ENCODE assay signal across 18 cellular contexts in genomic region chr16:89693931-89694783, GRCh38. TPM values are rescaled to one million over a fixed set of nuclear protein-coding genes. Genes with fewer than 3 reads are reported as not detected.
DNase-seq lines count a peak whose midpoint lies in the region; ATAC-seq, FAIRE-seq and TF ChIP-seq lines count a peak whose summit lies in the region.
"Had no signal": no experiment of that assay in that cellular context is flagged by ENCODE, and none has a peak within 500 bp of the region (broad histone marks: within the 10 kb centered on the region; RNA-seq: fewer than 3 reads in every experiment).

No MANE protein-coding gene starts in this region.

- H3K4me3 ChIP-seq in K562, result no peak overlapping the region
- H3K4me3 ChIP-seq: left lung, Peyer's patch had no signal

- H3K79me2 ChIP-seq in K562 (ENCODE audit: control insufficient read depth, insufficient read depth, low read length), result peaks cover 3% of the 10 kb centered on the region; the same call in 2 of the 3 replicates

- no peaks in the 10 kb centered on the region for H3K9me3 Mint-ChIP-seq in natural killer cell treated with Interleukin-12 subunit alpha and Interleukin-12 subunit beta and Interleukin-15 and Interleukin-18, amount 100 ng/mL, for 72 hours
- no peaks in the 10 kb centered on the region for H3K9me3 Mint-ChIP-seq in CD4-positive, alpha-beta T cell
- H3K9me3 Mint-ChIP-seq: activated B cell treated with CpG ODN at 0.5 μM for 24 hours, H9 had no signal

- peaks cover 83% of the 10 kb centered on the region for H3K36me3 ChIP-seq in K562 (ENCODE audit: control insufficient read depth, insufficient read depth, low read length)

- H3K4me3 Mint-ChIP-seq in natural killer cell treated with Interleukin-12 subunit alpha and Interleukin-12 subunit beta and Interleukin-15 and Interleukin-18, amount 100 ng/mL, for 72 hours, result no peak overlapping the region
- H3K4me3 Mint-ChIP-seq in CD4-positive, alpha-beta T cell, result no peak overlapping the region
- H3K4me3 Mint-ChIP-seq: activated B cell treated with CpG ODN at 0.5 μM for 24 hours, H9 had no signal

- H3K27me3 ChIP-seq in K562 (ENCODE audit: control insufficient read depth in 2 of 2, insufficient read depth in 2 of 2, low read length in 2 of 2), result no peaks in the 10 kb centered on the region
- no peaks in the 10 kb centered on the region for H3K27me3 ChIP-seq in CD4-positive, alpha-beta T cell (ENCODE audit: control insufficient read depth, insufficient read depth, low read length)
- H3K27me3 ChIP-seq: foreskin keratinocyte, left lung, Peyer's patch had no signal

- intact Hi-C loops in K562 (cut with micrococcal nuclease), result no loop called here
- intact Hi-C loops in CD4-positive, alpha-beta T cell (cut with DNase I, micrococcal nuclease), result no loop called here

- in situ Hi-C loops in GM18951 (cut with MboI; ENCODE audit: low sequenced_read_pairs, unreplicated experiment) (no loop called here), K562 (cut with MboI) (no loop called here)

- H2AFZ ChIP-seq in K562 (ENCODE audit: low read depth, low read length), result no peak overlapping the region
- H2AFZ ChIP-seq: parathyroid adenoma had no signal

- DNase-seq in K562 (ENCODE audit: extremely low read depth in 1 of 4, low spot score in 3 of 4), result no peak
- DNase-seq in natural killer cell treated with Interleukin-12 subunit alpha and Interleukin-12 subunit beta and Interleukin-15 and Interleukin-18, amount 100 ng/mL, for 72 hours (ENCODE audit: low spot score), result peak; percentile 57
- no peak for DNase-seq in activated effector memory CD4-positive, alpha-beta T cell treated with Interleukin-2 at 50 U/mL for 16 hours
- DNase-seq in CD4-positive, alpha-beta T cell, result no peak
- DNase-seq: activated B cell treated with CpG ODN at 0.5 μM for 24 hours; amniotic stem cell; DMS153; foreskin keratinocyte; H9; NCI-H1092 treated with DMSO at 0.1 percent for 48 hours; NCI-H774; stimulated activated CD4-positive, alpha-beta T cell treated with anti-CD3 and anti-CD28 coated beads, Interleukin-4, amount 100 ng/mL, for 24 hours; T-helper 1 cell had no signal

- H3K4me2 ChIP-seq in K562 (ENCODE audit: insufficient read depth, low read length), result no peak overlapping the region

- FAIRE-seq in K562 (lab: Jason Lieb, UNC), result no peak

- H3K4me1 Mint-ChIP-seq in natural killer cell treated with Interleukin-12 subunit alpha and Interleukin-12 subunit beta and Interleukin-15 and Interleukin-18, amount 100 ng/mL, for 72 hours (ENCODE audit: low read depth in 2 of 2), result peaks cover 5 to 12% of the 10 kb centered on the region in 2 donors
- peaks cover 3% of the 10 kb centered on the region for H3K4me1 Mint-ChIP-seq in CD4-positive, alpha-beta T cell (ENCODE audit: low read depth)

- TF ChIP-seq POLR2A in GM18951 (IDR thresholded peaks at IDR 0.05; ENCODE audit: extremely low read depth, insufficient read depth, insufficient read length) (peak; percentile 18), K562 (conservative IDR thresholded peaks at IDR 0.05) (peak; percentile 58)

- TF ChIP-seq EP300 in K562 (IDR thresholded peaks at IDR 0.05; ENCODE audit: low read length), result no peak

- no peak overlapping the region for H3K27ac ChIP-seq in K562 (ENCODE audit: extremely low read depth, low read depth, low read length)
- no peak overlapping the region for H3K27ac ChIP-seq in CD4-positive, alpha-beta T cell (ENCODE audit: low read depth, low read length)
- H3K27ac ChIP-seq: foreskin keratinocyte, left lung, parathyroid adenoma had no signal

- 0 out of 4 replicates have a peak overlapping the region, but pooled peaks of 1 of the 2 experiments have one; percentile 40 for H3K9ac ChIP-seq in K562 (ENCODE audit: insufficient read depth in 1 of 2, low read depth in 2 of 2, low read length in 2 of 2)
- H3K9ac ChIP-seq: parathyroid adenoma had no signal

- no peaks in the 10 kb centered on the region for H3K36me3 Mint-ChIP-seq in natural killer cell treated with Interleukin-12 subunit alpha and Interleukin-12 subunit beta and Interleukin-15 and Interleukin-18, amount 100 ng/mL, for 72 hours
- peaks cover 50% of the 10 kb centered on the region for H3K36me3 Mint-ChIP-seq in CD4-positive, alpha-beta T cell (ENCODE audit: low read depth)

- CTCF ChIA-PET in K562 (lab: Yijun Ruan, JAX; ENCODE audit: low intra/inter-chr PET ratio), result no interaction called here
- CTCF ChIA-PET in CD4-positive, alpha-beta T cell (lab: Charles Lee), result interaction anchor here (0.5 kb wide), 1 partner anchor 49 kb away, joined by 4 read pairs; no protein-coding TSS in a partner anchor

- no peaks in the 10 kb centered on the region for H4K20me1 ChIP-seq in K562 (replicated peaks; ENCODE audit: control insufficient read depth, insufficient read depth, low read length)

- ATAC-seq in K562 (no peak), HG02588 (IDR thresholded peaks at IDR 0.05; ENCODE audit: unreplicated experiment) (no peak)
- ATAC-seq in natural killer cell treated with Interleukin-12 subunit alpha and Interleukin-12 subunit beta and Interleukin-15 and Interleukin-18, amount 100 ng/mL, for 72 hours, result no peak
- ATAC-seq in CD4-positive, alpha-beta T cell (ENCODE audit: poor library complexity), result no peak
- ATAC-seq: foreskin keratinocyte, left lung had no signal

- no peak overlapping the region for H3K27ac Mint-ChIP-seq in natural killer cell treated with Interleukin-12 subunit alpha and Interleukin-12 subunit beta and Interleukin-15 and Interleukin-18, amount 100 ng/mL, for 72 hours
- H3K27ac Mint-ChIP-seq in CD4-positive, alpha-beta T cell, result no peak overlapping the region
- H3K27ac Mint-ChIP-seq: activated B cell treated with CpG ODN at 0.5 μM for 24 hours had no signal

- BruUV-seq in K562 (replicated peaks; lab: Mats Ljungman, UMichigan), result no TSS peak

- POLR2A ChIA-PET in K562 (lab: Yijun Ruan, JAX), result interaction anchor here (0.6 to 1.5 kb wide), 5 partner anchors 7 to 117 kb away, joined by 3 to 8 read pairs (median 3); partner anchors contain the start of gene CDK10
- POLR2A ChIA-PET in CD4-positive, alpha-beta T cell (lab: Charles Lee), result interaction anchor here (1.0 kb wide), 1 partner anchor 43 kb away, joined by 4 read pairs; no protein-coding TSS in a partner anchor

- TF ChIP-seq RAD21 in K562 (CRISPR knock-in tag; conservative IDR thresholded peaks at IDR 0.05 in 1 of 2, IDR thresholded peaks at IDR 0.05 in 1 of 2), result no peak

- no peak for TF ChIP-seq CTCF in K562 (IDR thresholded peaks at IDR 0.05 in 2 of 3, conservative IDR thresholded peaks at IDR 0.05 in 1 of 3; ENCODE audit: insufficient read depth in 2 of 3, low read depth in 1 of 3, low read length in 3 of 3)
- TF ChIP-seq CTCF in CD4-positive, alpha-beta T cell (IDR thresholded peaks at IDR 0.05), result no peak

- no peaks in the 10 kb centered on the region for H3K27me3 Mint-ChIP-seq in natural killer cell treated with Interleukin-12 subunit alpha and Interleukin-12 subunit beta and Interleukin-15 and Interleukin-18, amount 100 ng/mL, for 72 hours
- H3K27me3 Mint-ChIP-seq in CD4-positive, alpha-beta T cell, result no peaks in the 10 kb centered on the region
- H3K27me3 Mint-ChIP-seq: activated B cell treated with CpG ODN at 0.5 μM for 24 hours had no signal

- H3K4me1 ChIP-seq in K562 (replicated peaks in 1 of 2; ENCODE audit: control insufficient read depth in 2 of 2, insufficient read depth in 2 of 2, low read length in 2 of 2), result peaks cover 0 to 50% of the 10 kb centered on the region in 2 experiments; a peak in 3 of 5 replicates
- H3K4me1 ChIP-seq: foreskin keratinocyte, parathyroid adenoma had no signal

- no peaks in the 10 kb centered on the region for H3K9me3 ChIP-seq in K562 (replicated peaks; ENCODE audit: control insufficient read depth, insufficient read depth, low read depth, low read length)
- H3K9me3 ChIP-seq in CD4-positive, alpha-beta T cell (ENCODE audit: control insufficient read depth, low read length), result no peaks in the 10 kb centered on the region
- H3K9me3 ChIP-seq: left lung, Peyer's patch had no signal

- peaks cover 11% of the 10 kb centered on the region for H3K9me1 ChIP-seq in K562 (ENCODE audit: control insufficient read depth, insufficient read depth, low read length)

- 91% methylated on average over 31 of the region's 32 CpGs for WGBS in K562 (ENCODE audit: insufficient coverage, low coverage, missing lambda C conversion rate)

RNA-seq across cellular contexts. Expression of gene SPATA2L, which starts 7.3 kb away (rescaled TPM):
- total RNA-seq in K562 (2011; cell fraction: chromatin; rRNA removed; ENCODE audit: low replicate concordance), result 4.8 and 30.8 TPM in 2 replicates
- 32.7 and 32.9 TPM in 2 replicates for total RNA-seq in K562 (2011; cell fraction: nucleolus; rRNA removed)
- total RNA-seq in K562 (2011; cell fraction: nucleoplasm; rRNA removed), result 10.5 and 10.9 TPM in 2 replicates
- total RNA-seq in K562 (2014; rRNA removed), result 17.0 and 19.7 TPM in 2 replicates
- total RNA-seq in K562 (2014; rRNA removed; fragmentation: Illumina TruSeq; extraction: Trizol), result 0.26 and 0.47 TPM in 2 replicates
- 4.3 and 5.1 TPM in 2 replicates for total RNA-seq in K562 (2015; rRNA removed; fragmentation: Illumina TruSeq; extraction: Trizol)
- 19.2 and 19.4 TPM in 2 replicates for total RNA-seq in K562 (2021)
- 4.0 and 4.5 TPM in 2 replicates for polyA plus RNA-seq in K562 (2011; rRNA removed)
- 5.7 and 25.8 TPM in 2 replicates for polyA plus RNA-seq in K562 (2011; cell fraction: cytosol; rRNA removed)
- 10.9 and 25.7 TPM in 2 replicates for polyA plus RNA-seq in K562 (2011; cell fraction: nucleus; rRNA removed)
- 11.3 and 11.6 TPM in 2 replicates for polyA plus RNA-seq in K562 (2012)
- 1.1 and 3.7 TPM in 2 replicates for polyA plus RNA-seq in K562 (2014; fragmentation: Illumina TruSeq; extraction: Trizol)
- under 1 TPM in 1 of 2 experiments, not detected in 1; 0.13 TPM for polyA plus RNA-seq in K562 (2014; fragmentation: Nextera tagmentation; extraction: Ambion mirVana)
- 11.5 and 15.2 TPM in 2 replicates for polyA plus RNA-seq in K562 (2014; rRNA removed)
- 0.33 and 1.8 TPM in 2 replicates for polyA minus RNA-seq in K562 (2011; rRNA and poly(A)+ RNA removed)
- polyA minus RNA-seq in K562 (2011; cell fraction: cytosol; rRNA and poly(A)+ RNA removed), result 7.8 and 11.9 TPM in 2 replicates
- polyA minus RNA-seq in K562 (2011; cell fraction: nucleus; rRNA and poly(A)+ RNA removed), result 5.7 and 11.7 TPM in 2 replicates
- 1 to 10 TPM; 6.8 to 8.4 TPM for total RNA-seq in natural killer cell treated with Interleukin-12 subunit alpha and Interleukin-12 subunit beta and Interleukin-15 and Interleukin-18, amount 100 ng/mL, for 72 hours
- 10 to 100 TPM; 26.1 to 28.3 TPM for total RNA-seq in CD4-positive, alpha-beta T cell

RNA-seq across cellular contexts. Expression of gene CDK10, which starts 7.7 kb away (rescaled TPM):
- 275 and 586 TPM in 2 replicates for total RNA-seq in K562 (2011; cell fraction: chromatin; rRNA removed; ENCODE audit: low replicate concordance)
- 284 and 289 TPM in 2 replicates for total RNA-seq in K562 (2011; cell fraction: nucleolus; rRNA removed)
- 252 and 255 TPM in 2 replicates for total RNA-seq in K562 (2011; cell fraction: nucleoplasm; rRNA removed)
- total RNA-seq in K562 (2014; rRNA removed) (40.1 and 55.8 TPM in 2 replicates), K562 (2014; rRNA removed; fragmentation: Illumina TruSeq; extraction: Trizol) (25.5 and 34.8 TPM in 2 replicates), K562 (2015; rRNA removed; fragmentation: Illumina TruSeq; extraction: Trizol) (35.8 and 40.3 TPM in 2 replicates), K562 (2021) (65.1 and 75.4 TPM in 2 replicates)
- polyA plus RNA-seq in K562 (2011; rRNA removed) (55.9 and 77.3 TPM in 2 replicates), K562 (2014; fragmentation: Illumina TruSeq; extraction: Trizol) (38.0 and 46.5 TPM in 2 replicates), K562 (2014; fragmentation: Nextera tagmentation; extraction: Ambion mirVana) (1 to 10 TPM; 2.0 to 3.3 TPM), K562 (2014; rRNA removed) (75.0 and 85.1 TPM in 2 replicates)
- 39.7 and 56.1 TPM in 2 replicates for polyA plus RNA-seq in K562 (2011; cell fraction: cytosol; rRNA removed)
- 756 and 811 TPM in 2 replicates for polyA plus RNA-seq in K562 (2011; cell fraction: nucleus; rRNA removed)
- 45.3 and 62.2 TPM in 2 replicates for polyA plus RNA-seq in K562 (2012)
- polyA minus RNA-seq in K562 (2011; rRNA and poly(A)+ RNA removed), result 21.7 and 25.8 TPM in 2 replicates
- 16.0 and 16.3 TPM in 2 replicates for polyA minus RNA-seq in K562 (2011; cell fraction: cytosol; rRNA and poly(A)+ RNA removed)
- 56.4 and 75.0 TPM in 2 replicates for polyA minus RNA-seq in K562 (2011; cell fraction: nucleus; rRNA and poly(A)+ RNA removed)
- total RNA-seq in natural killer cell treated with Interleukin-12 subunit alpha and Interleukin-12 subunit beta and Interleukin-15 and Interleukin-18, amount 100 ng/mL, for 72 hours, result 100 to 1,000 TPM in 1 of 2 donors, 10 to 100 TPM in 1; 60.8 to 115 TPM
- total RNA-seq in CD4-positive, alpha-beta T cell, result 10 to 100 TPM; 58.9 to 62.8 TPM

RNA-seq across cellular contexts. Expression of gene VPS9D1, which starts 26.5 kb away (rescaled TPM):
- 5.2 and 13.2 TPM in 2 replicates for total RNA-seq in K562 (2011; cell fraction: chromatin; rRNA removed; ENCODE audit: low replicate concordance)
- 9.5 and 9.9 TPM in 2 replicates for total RNA-seq in K562 (2011; cell fraction: nucleolus; rRNA removed)
- 4.3 and 4.5 TPM in 2 replicates for total RNA-seq in K562 (2011; cell fraction: nucleoplasm; rRNA removed)
- total RNA-seq in K562 (2014; rRNA removed), result 2.9 and 3.0 TPM in 2 replicates
- total RNA-seq in K562 (2014; rRNA removed; fragmentation: Illumina TruSeq; extraction: Trizol), result 0.26 and 0.33 TPM in 2 replicates
- 0.58 and 0.94 TPM in 2 replicates for total RNA-seq in K562 (2015; rRNA removed; fragmentation: Illumina TruSeq; extraction: Trizol)
- 3.1 and 3.7 TPM in 2 replicates for total RNA-seq in K562 (2021)
- 0.95 and 2.9 TPM in 2 replicates for polyA plus RNA-seq in K562 (2011; rRNA removed)
- 1.3 and 3.5 TPM in 2 replicates for polyA plus RNA-seq in K562 (2011; cell fraction: cytosol; rRNA removed)
- 9.4 and 15.9 TPM in 2 replicates for polyA plus RNA-seq in K562 (2011; cell fraction: nucleus; rRNA removed)
- 4.5 and 13.7 TPM in 2 replicates for polyA plus RNA-seq in K562 (2012)
- polyA plus RNA-seq in K562 (2014; fragmentation: Illumina TruSeq; extraction: Trizol), result 1.1 and 2.7 TPM in 2 replicates
- 1 to 10 TPM; 1.0 to 1.4 TPM for polyA plus RNA-seq in K562 (2014; fragmentation: Nextera tagmentation; extraction: Ambion mirVana)
- polyA plus RNA-seq in K562 (2014; rRNA removed), result 3.0 and 3.5 TPM in 2 replicates
- 0.42 and 0.66 TPM in 2 replicates for polyA minus RNA-seq in K562 (2011; rRNA and poly(A)+ RNA removed)
- 1.8 and 2.7 TPM in 2 replicates for polyA minus RNA-seq in K562 (2011; cell fraction: cytosol; rRNA and poly(A)+ RNA removed)
- polyA minus RNA-seq in K562 (2011; cell fraction: nucleus; rRNA and poly(A)+ RNA removed), result 2.7 and 2.9 TPM in 2 replicates
- 10 to 100 TPM in 1 of 2 donors, 1 to 10 TPM in 1; 9.0 to 11.0 TPM for total RNA-seq in natural killer cell treated with Interleukin-12 subunit alpha and Interleukin-12 subunit beta and Interleukin-15 and Interleukin-18, amount 100 ng/mL, for 72 hours
- total RNA-seq in CD4-positive, alpha-beta T cell, result 10 to 100 TPM; 18.5 to 21.8 TPM

RNA-seq across cellular contexts. Expression of gene ZNF276, which starts 27.2 kb away (rescaled TPM):
- 123 and 273 TPM in 2 replicates for total RNA-seq in K562 (2011; cell fraction: chromatin; rRNA removed; ENCODE audit: low replicate concordance)
- 130 and 136 TPM in 2 replicates for total RNA-seq in K562 (2011; cell fraction: nucleolus; rRNA removed)
- 112 and 149 TPM in 2 replicates for total RNA-seq in K562 (2011; cell fraction: nucleoplasm; rRNA removed)
- total RNA-seq in K562 (2014; rRNA removed) (28.0 and 31.4 TPM in 2 replicates), K562 (2014; rRNA removed; fragmentation: Illumina TruSeq; extraction: Trizol) (9.2 and 9.8 TPM in 2 replicates), K562 (2015; rRNA removed; fragmentation: Illumina TruSeq; extraction: Trizol) (13.9 and 16.9 TPM in 2 replicates), K562 (2021) (40.0 and 43.9 TPM in 2 replicates)
- polyA plus RNA-seq in K562 (2011; rRNA removed) (15.8 and 21.7 TPM in 2 replicates), K562 (2014; fragmentation: Illumina TruSeq; extraction: Trizol) (17.2 and 29.0 TPM in 2 replicates), K562 (2014; fragmentation: Nextera tagmentation; extraction: Ambion mirVana) (under 1 TPM; 0.49 to 0.80 TPM), K562 (2014; rRNA removed) (36.7 and 42.4 TPM in 2 replicates)
- 16.1 and 25.5 TPM in 2 replicates for polyA plus RNA-seq in K562 (2011; cell fraction: cytosol; rRNA removed)
- polyA plus RNA-seq in K562 (2011; cell fraction: nucleus; rRNA removed), result 120 and 167 TPM in 2 replicates
- 27.0 and 27.2 TPM in 2 replicates for polyA plus RNA-seq in K562 (2012)
- 6.4 and 10.5 TPM in 2 replicates for polyA minus RNA-seq in K562 (2011; rRNA and poly(A)+ RNA removed)
- polyA minus RNA-seq in K562 (2011; cell fraction: cytosol; rRNA and poly(A)+ RNA removed), result 16.7 and 19.7 TPM in 2 replicates
- 27.6 and 35.0 TPM in 2 replicates for polyA minus RNA-seq in K562 (2011; cell fraction: nucleus; rRNA and poly(A)+ RNA removed)
- total RNA-seq in natural killer cell treated with Interleukin-12 subunit alpha and Interleukin-12 subunit beta and Interleukin-15 and Interleukin-18, amount 100 ng/mL, for 72 hours, result 10 to 100 TPM; 36.0 to 72.1 TPM
- total RNA-seq in CD4-positive, alpha-beta T cell, result 100 to 1,000 TPM; 127 to 137 TPM

RNA-seq across cellular contexts. Expression of gene SPATA33, which starts 36.5 kb away (rescaled TPM):
- 39.5 and 51.6 TPM in 2 replicates for total RNA-seq in K562 (2011; cell fraction: chromatin; rRNA removed; ENCODE audit: low replicate concordance)
- 25.5 and 30.5 TPM in 2 replicates for total RNA-seq in K562 (2011; cell fraction: nucleolus; rRNA removed)
- 30.6 and 33.0 TPM in 2 replicates for total RNA-seq in K562 (2011; cell fraction: nucleoplasm; rRNA removed)
- 9.7 and 14.0 TPM in 2 replicates for total RNA-seq in K562 (2014; rRNA removed)
- 10.5 and 11.8 TPM in 2 replicates for total RNA-seq in K562 (2014; rRNA removed; fragmentation: Illumina TruSeq; extraction: Trizol)
- total RNA-seq in K562 (2015; rRNA removed; fragmentation: Illumina TruSeq; extraction: Trizol), result 11.2 and 14.9 TPM in 2 replicates
- total RNA-seq in K562 (2021), result 18.2 and 19.7 TPM in 2 replicates
- 9.8 and 11.8 TPM in 2 replicates for polyA plus RNA-seq in K562 (2011; rRNA removed)
- polyA plus RNA-seq in K562 (2011; cell fraction: cytosol; rRNA removed), result 10.3 and 12.0 TPM in 2 replicates
- polyA plus RNA-seq in K562 (2011; cell fraction: nucleus; rRNA removed), result 26.2 and 27.8 TPM in 2 replicates
- polyA plus RNA-seq in K562 (2012), result 13.1 and 14.5 TPM in 2 replicates
- polyA plus RNA-seq in K562 (2014; fragmentation: Illumina TruSeq; extraction: Trizol), result 15.6 and 20.0 TPM in 2 replicates
- 1 to 10 TPM; 4.0 to 5.4 TPM for polyA plus RNA-seq in K562 (2014; fragmentation: Nextera tagmentation; extraction: Ambion mirVana)
- 16.4 and 18.1 TPM in 2 replicates for polyA plus RNA-seq in K562 (2014; rRNA removed)
- polyA minus RNA-seq in K562 (2011; rRNA and poly(A)+ RNA removed), result 7.6 and 7.7 TPM in 2 replicates
- polyA minus RNA-seq in K562 (2011; cell fraction: cytosol; rRNA and poly(A)+ RNA removed), result 4.0 and 5.6 TPM in 2 replicates
- 6.1 and 8.0 TPM in 2 replicates for polyA minus RNA-seq in K562 (2011; cell fraction: nucleus; rRNA and poly(A)+ RNA removed)
- total RNA-seq in natural killer cell treated with Interleukin-12 subunit alpha and Interleukin-12 subunit beta and Interleukin-15 and Interleukin-18, amount 100 ng/mL, for 72 hours, result 10 to 100 TPM in 1 of 2 donors, 1 to 10 TPM in 1; 9.3 to 19.1 TPM
- total RNA-seq in CD4-positive, alpha-beta T cell, result 1 to 10 TPM; 4.4 to 7.1 TPM
